In genomic region chr3:152466784-152467183, GRCh38 we compare ENCODE assay signal across 8 cellular contexts.
DNase-seq lines count a peak whose midpoint lies in the region; ATAC-seq and TF ChIP-seq lines count a peak whose summit lies in the region.

No MANE protein-coding gene starts in this region.

- peaks cover 29 to 49% of the 10 kb centered on the region in 2 donors for H3K36me3 Mint-ChIP-seq in CD14-positive monocyte
- peaks cover 38% of the 10 kb centered on the region for H3K36me3 Mint-ChIP-seq in central memory CD8-positive, alpha-beta T cell (ENCODE audit: insufficient read depth)
- H3K36me3 Mint-ChIP-seq in activated T-helper 1 cell treated with anti-CD3 and anti-CD28 coated beads, Interleukin-12 subunit alpha, Interleukin-12 subunit beta, Interleukin-2, Interleukin-4 antibody, amounts not matched to agents 30 ng/mL and 10 ng/mL and 1 ng/mL, durations not matched to agents 14 hours and 24 hours and 36 hours (ENCODE audit: low read depth) = peaks cover 15% of the 10 kb centered on the region

- intact Hi-C loops in CD14-positive monocyte (cut with micrococcal nuclease) = no loop called here
- intact Hi-C loops in activated T-helper 1 cell treated with anti-CD3 and anti-CD28 coated beads, Interleukin-12 subunit alpha, Interleukin-12 subunit beta, Interleukin-2, Interleukin-4 antibody, amounts not matched to agents 30 ng/mL and 10 ng/mL and 1 ng/mL, durations not matched to agents 14 hours and 24 hours and 36 hours (cut with micrococcal nuclease) = no loop called here

- peaks cover 8% of the 10 kb centered on the region for H3K4me1 Mint-ChIP-seq in CD14-positive monocyte
- peaks cover under 1% of the 10 kb centered on the region for H3K4me1 Mint-ChIP-seq in central memory CD8-positive, alpha-beta T cell
- H3K4me1 Mint-ChIP-seq in activated T-helper 1 cell treated with anti-CD3 and anti-CD28 coated beads, Interleukin-12 subunit alpha, Interleukin-12 subunit beta, Interleukin-2, Interleukin-4 antibody, amounts not matched to agents 30 ng/mL and 10 ng/mL and 1 ng/mL, durations not matched to agents 14 hours and 24 hours and 36 hours (ENCODE audit: low read depth) = peaks cover 6% of the 10 kb centered on the region

- DNase-seq in CD14-positive monocyte (ENCODE audit: low spot score) = no peak
- peak; percentile 50 for DNase-seq in NB4 (ENCODE audit: low read depth)
- DNase-seq in central memory CD8-positive, alpha-beta T cell (ENCODE audit: low spot score in 2 of 2) = no peak
- peak; percentile 27 for DNase-seq in myocyte (ENCODE audit: low read depth)
- no peak for DNase-seq in putamen (ENCODE audit: low spot score)
- no peak for DNase-seq in activated T-helper 1 cell treated with anti-CD3 and anti-CD28 coated beads, Interleukin-12 subunit alpha, Interleukin-12 subunit beta, Interleukin-2, Interleukin-4 antibody, amounts not matched to agents 30 ng/mL and 10 ng/mL and 1 ng/mL, durations not matched to agents 14 hours and 24 hours and 36 hours (ENCODE audit: low spot score)

- H3K4me3 ChIP-seq in NB4 (ENCODE audit: low read depth, low read length) = no peak overlapping the region

- H3K27me3 Mint-ChIP-seq in CD14-positive monocyte (ENCODE audit: low read depth in 3 of 3) = no peaks in the 10 kb centered on the region
- H3K27me3 Mint-ChIP-seq in central memory CD8-positive, alpha-beta T cell = no peaks in the 10 kb centered on the region
- H3K27me3 Mint-ChIP-seq in activated T-helper 1 cell treated with anti-CD3 and anti-CD28 coated beads, Interleukin-12 subunit alpha, Interleukin-12 subunit beta, Interleukin-2, Interleukin-4 antibody, amounts not matched to agents 30 ng/mL and 10 ng/mL and 1 ng/mL, durations not matched to agents 14 hours and 24 hours and 36 hours (ENCODE audit: insufficient read depth) = no peaks in the 10 kb centered on the region

- H3K9me3 Mint-ChIP-seq in CD14-positive monocyte = no peaks in the 10 kb centered on the region
- no peaks in the 10 kb centered on the region for H3K9me3 Mint-ChIP-seq in central memory CD8-positive, alpha-beta T cell
- H3K9me3 Mint-ChIP-seq in activated T-helper 1 cell treated with anti-CD3 and anti-CD28 coated beads, Interleukin-12 subunit alpha, Interleukin-12 subunit beta, Interleukin-2, Interleukin-4 antibody, amounts not matched to agents 30 ng/mL and 10 ng/mL and 1 ng/mL, durations not matched to agents 14 hours and 24 hours and 36 hours = no peaks in the 10 kb centered on the region

- H3K27ac Mint-ChIP-seq in CD14-positive monocyte = peak overlapping the region in 2 of 7 donors; percentile 30 to 69
- H3K27ac Mint-ChIP-seq in central memory CD8-positive, alpha-beta T cell (ENCODE audit: low read depth) = no peak overlapping the region
- H3K27ac Mint-ChIP-seq in activated T-helper 1 cell treated with anti-CD3 and anti-CD28 coated beads, Interleukin-12 subunit alpha, Interleukin-12 subunit beta, Interleukin-2, Interleukin-4 antibody, amounts not matched to agents 30 ng/mL and 10 ng/mL and 1 ng/mL, durations not matched to agents 14 hours and 24 hours and 36 hours = no peak overlapping the region

- TF ChIP-seq CTCF in CD14-positive monocyte (IDR thresholded peaks at IDR 0.05) (peak; percentile 72), NB4 (IDR thresholded peaks at IDR 0.05; ENCODE audit: low read depth, low read length) (peak; percentile 46)

- no peak overlapping the region for H3K4me3 Mint-ChIP-seq in CD14-positive monocyte
- H3K4me3 Mint-ChIP-seq in central memory CD8-positive, alpha-beta T cell = peak overlapping the region; percentile 18
- no peak overlapping the region for H3K4me3 Mint-ChIP-seq in activated T-helper 1 cell treated with anti-CD3 and anti-CD28 coated beads, Interleukin-12 subunit alpha, Interleukin-12 subunit beta, Interleukin-2, Interleukin-4 antibody, amounts not matched to agents 30 ng/mL and 10 ng/mL and 1 ng/mL, durations not matched to agents 14 hours and 24 hours and 36 hours

- no peak for TF ChIP-seq POLR2A in NB4 (IDR thresholded peaks at IDR 0.05; ENCODE audit: extremely low read depth, insufficient read length)

- ATAC-seq in GM19452 (IDR thresholded peaks at IDR 0.05; ENCODE audit: unreplicated experiment) = peak; percentile 52
- peak; percentile 69 for ATAC-seq in central memory CD8-positive, alpha-beta T cell (replicated peaks; ENCODE audit: extremely low read depth, poor library complexity, severe bottlenecking)
- no peak for ATAC-seq in HG03439 (IDR thresholded peaks at IDR 0.05; ENCODE audit: unreplicated experiment)

Comparison
In these comparisons a context has a peak if more than half of its experiments do, and no peak if none do; other contexts are left out.
1. DNase-seq: peak in NB4 (single experiment) and myocyte (single experiment); none in CD14-positive monocyte (single experiment), central memory CD8-positive, alpha-beta T cell (0 of 2), putamen (single experiment) and activated T-helper 1 cell treated with anti-CD3 and anti-CD28 coated beads, Interleukin-12 subunit alpha, Interleukin-12 subunit beta, Interleukin-2, Interleukin-4 antibody, amounts not matched to agents 30 ng/mL and 10 ng/mL and 1 ng/mL, durations not matched to agents 14 hours and 24 hours and 36 hours (single experiment).